35 cellular contexts compared by ENCODE assay signal in genomic region chrX:45879512-45879911, GRCh38.
"Had no signal": no experiment of that assay in that cellular context is flagged by ENCODE, and none has a peak within 500 bp of the region (broad histone marks: within the 10 kb centered on the region; RNA-seq: fewer than 3 reads in every experiment).

No MANE protein-coding gene starts in this region.

- ATAC-seq: activated naive CD4-positive, alpha-beta T cell treated with anti-CD3 and anti-CD28 coated beads, Interleukin-2, amount 50 U/mL, for 72 hours; activated naive CD8-positive, alpha-beta T cell treated with anti-CD3 and anti-CD28 coated beads, Interleukin-2, amount 50 U/mL, for 24 hours; activated T-cell treated with anti-CD3 and anti-CD28 coated beads, Interleukin-2, amount 50 U/mL, for 4 hours; activated T-cell treated with anti-CD3 and anti-CD28 coated beads, Interleukin-2, amount 50 U/mL, for 72 hours; activated T-helper 17 cell treated with anti-CD3 and anti-CD28 coated beads, Interleukin-2, amount 50 U/mL, for 72 hours; body of pancreas had no signal

- H3K9me3 ChIP-seq: adrenal gland, ascending aorta, body of pancreas, breast epithelium had no signal

- H3K4me1 ChIP-seq: adrenal gland, ascending aorta, body of pancreas, breast epithelium had no signal

- H3K36me3 ChIP-seq: adrenal gland, ascending aorta, brain microvascular endothelial cell, breast epithelium, cardiac muscle cell had no signal

- DNase-seq: activated effector memory CD4-positive, alpha-beta T cell treated with anti-CD3 and anti-CD28 coated beads, Interleukin-2, amount 50 U/mL, for 16 hours; activated effector memory CD4-positive, alpha-beta T cell treated with Interleukin-2 at 50 U/mL for 16 hours; activated gamma-delta T cell; activated gamma-delta T cell treated with Interleukin-2 at 50 U/mL for 16 hours; activated naive CD4-positive, alpha-beta T cell; activated naive CD4-positive, alpha-beta T cell treated with anti-CD3 and anti-CD28 coated beads for 36 hours; activated naive CD4-positive, alpha-beta T cell treated with anti-CD3 and anti-CD28 coated beads, Interleukin-2, amount 10 ng/mL, durations not matched to agents 7 days and 5 days; activated naive CD4-positive, alpha-beta T cell treated with anti-CD3 and anti-CD28 coated beads, Interleukin-2, amount 50 U/mL, for 16 hours; activated naive CD4-positive, alpha-beta T cell treated with Interleukin-2 at 50 U/mL for 16 hours; activated naive CD8-positive, alpha-beta T cell treated with anti-CD3 and anti-CD28 coated beads for 36 hours; activated naive CD8-positive, alpha-beta T cell treated with anti-CD3 and anti-CD28 coated beads, Interleukin-2, amount 10 ng/mL, durations not matched to agents 7 days and 5 days; activated naive CD8-positive, alpha-beta T cell treated with anti-CD3 and anti-CD28 coated beads, Interleukin-2, amount 50 U/mL, for 24 hours; activated T-cell treated with anti-CD3 and anti-CD28 coated beads for 4 hours; activated T-cell treated with anti-CD3 and anti-CD28 coated beads, Interleukin-2, amount 50 U/mL, for 1 hour; activated T-cell treated with anti-CD3 and anti-CD28 coated beads, Interleukin-2, amount 50 U/mL, for 24 hours; activated T-cell treated with anti-CD3 and anti-CD28 coated beads, Interleukin-2, amount 50 U/mL, for 4 hours; activated T-cell treated with anti-CD3 and anti-CD28 coated beads, Interleukin-2, amount 50 U/mL, for 48 hours; activated T-cell treated with anti-CD3 and anti-CD28 coated beads, Interleukin-2, amount 50 U/mL, for 72 hours; adrenal gland; amniotic stem cell; amygdala; anterior cingulate cortex; aorta; body of pancreas; brain microvascular endothelial cell; caudate nucleus; central memory CD4-positive, alpha-beta T cell; cerebellar nuclear complex had no signal

- H3K27me3 ChIP-seq: ascending aorta, body of pancreas, brain microvascular endothelial cell, cardiac muscle cell had no signal

- FAIRE-seq: astrocyte, bronchial epithelial cell had no signal

- H3K27ac ChIP-seq: adrenal gland, ascending aorta, body of pancreas, brain microvascular endothelial cell, breast epithelium, cardiac muscle cell had no signal

- H3K4me3 ChIP-seq: adrenal gland, ascending aorta, body of pancreas, breast epithelium, cardiac muscle cell had no signal
